Comparison of ENCODE assay signal across 9 cellular contexts in genomic region chr4:77821775-77822174, GRCh38. TPM values are rescaled to one million over a fixed set of nuclear protein-coding genes. Genes with fewer than 3 reads are reported as not detected.
DNase-seq lines count a peak whose midpoint lies in the region; ATAC-seq, FAIRE-seq and TF ChIP-seq lines count a peak whose summit lies in the region.
"Had no signal": no experiment of that assay in that cellular context is flagged by ENCODE, and none has a peak within 500 bp of the region (broad histone marks: within the 10 kb centered on the region; RNA-seq: fewer than 3 reads in every experiment).

No MANE protein-coding gene starts in this region.

- peak; percentile 4; the same call in 1 of the 2 replicates for TF ChIP-seq POLR2A in Raji (IDR thresholded peaks at IDR 0.05; ENCODE audit: insufficient read depth, low read depth, low read length)

- H3K36me3 Mint-ChIP-seq in neural progenitor cell = no peaks in the 10 kb centered on the region

- TF ChIP-seq CTCF in neural progenitor cell (IDR thresholded peaks at IDR 0.05) = no peak

- no peak overlapping the region for H3K4me3 ChIP-seq in small intestine (ENCODE audit: low read depth in 1 of 2, low read length in 2 of 2)
- no peak overlapping the region for H3K4me3 ChIP-seq in neural progenitor cell

- peaks cover 15% of the 10 kb centered on the region for H3F3A ChIP-seq in neural progenitor cell (ENCODE audit: low read depth)

- DNase-seq in ELR (ENCODE audit: low read depth) = peak; percentile 20
- peak; percentile 11 for DNase-seq in cerebellum (ENCODE audit: low spot score)
- peak; percentile 49 for DNase-seq in small intestine
- DNase-seq in neural progenitor cell (ENCODE audit: low spot score) = no peak
- DNase-seq: NCI-H774 had no signal

- H3K4me3 Mint-ChIP-seq in neural progenitor cell = no peak overlapping the region

- H3K36me3 ChIP-seq in small intestine (ENCODE audit: control insufficient read depth in 2 of 2, insufficient read depth in 2 of 2, low read length in 2 of 2) (no peaks in the 10 kb centered on the region), neural progenitor cell (no peaks in the 10 kb centered on the region)

- no peak overlapping the region for H3K9ac ChIP-seq in neural progenitor cell

- H3K4me2 ChIP-seq in neural progenitor cell = no peak overlapping the region

- H4K20me1 ChIP-seq in neural progenitor cell (ENCODE audit: low read depth) = peaks cover 8% of the 10 kb centered on the region

- no peak overlapping the region for H2AFZ ChIP-seq in neural progenitor cell (replicated peaks)

- no peak overlapping the region for H3K27ac Mint-ChIP-seq in neural progenitor cell

- peaks cover 19% of the 10 kb centered on the region for H3K4me1 Mint-ChIP-seq in neural progenitor cell

- no peak for FAIRE-seq in small intestine (lab: Jason Lieb, UNC)

- H3K27ac ChIP-seq in small intestine (ENCODE audit: low read depth in 1 of 2, low read length in 1 of 2) (peak overlapping the region; percentile 25 to 86), neural progenitor cell (no peak overlapping the region)

- H3K79me2 ChIP-seq in neural progenitor cell (ENCODE audit: low read depth) = peaks cover 8% of the 10 kb centered on the region

- H3K4me1 ChIP-seq in small intestine (ENCODE audit: control insufficient read depth in 2 of 2, insufficient read depth in 1 of 2, low read depth in 1 of 2, low read length in 1 of 2) (peaks cover 2 to 3% of the 10 kb centered on the region in 2 donors), neural progenitor cell (peaks cover 8% of the 10 kb centered on the region)

- H3K9me3 ChIP-seq in small intestine (ENCODE audit: control insufficient read depth, low read depth) = no peaks in the 10 kb centered on the region
- no peaks in the 10 kb centered on the region for H3K9me3 ChIP-seq in neural progenitor cell (ENCODE audit: low read depth)

- peaks cover 9% of the 10 kb centered on the region for H3K27me3 Mint-ChIP-seq in neural progenitor cell (ENCODE audit: insufficient read depth, low read depth)

- no peaks in the 10 kb centered on the region for H3K9me3 Mint-ChIP-seq in neural progenitor cell

- H3K27me3 ChIP-seq in small intestine (ENCODE audit: control insufficient read depth in 2 of 2, insufficient read depth in 2 of 2, low read length in 2 of 2) = no peaks in the 10 kb centered on the region
- peaks cover 24% of the 10 kb centered on the region for H3K27me3 ChIP-seq in neural progenitor cell

- WGBS in small intestine, 3 donors = 45 to 51% (median 47%) methylated on average over 1 of the region's 1 CpG

- ATAC-seq in HG02678 (IDR thresholded peaks at IDR 0.05; ENCODE audit: unreplicated experiment) (no peak), HG03571 (IDR thresholded peaks at IDR 0.05; ENCODE audit: unreplicated experiment) (no peak), HG02981 (IDR thresholded peaks at IDR 0.05; ENCODE audit: unreplicated experiment) (no peak)

RNA-seq across cellular contexts. Expression of gene CNOT6L, which starts 2.6 kb away (rescaled TPM):
- total RNA-seq in cerebellum = 43.3 TPM
- 1 to 10 TPM; 5.9 to 8.2 (median 6.7) TPM for polyA plus RNA-seq in small intestine
- total RNA-seq in neural progenitor cell (ENCODE audit: low replicate concordance) = 6.0 and 7.5 TPM in 2 replicates

RNA-seq across cellular contexts. Expression of gene MRPL1, which starts 40.9 kb away (rescaled TPM):
- total RNA-seq in cerebellum (30.0 TPM), neural progenitor cell (ENCODE audit: low replicate concordance) (28.8 and 48.5 TPM in 2 replicates)
- polyA plus RNA-seq in small intestine = 10 to 100 TPM; 21.9 to 61.8 (median 30.2) TPM
